10 cellular contexts compared by ENCODE assay signal in the genomic region with DNA sequence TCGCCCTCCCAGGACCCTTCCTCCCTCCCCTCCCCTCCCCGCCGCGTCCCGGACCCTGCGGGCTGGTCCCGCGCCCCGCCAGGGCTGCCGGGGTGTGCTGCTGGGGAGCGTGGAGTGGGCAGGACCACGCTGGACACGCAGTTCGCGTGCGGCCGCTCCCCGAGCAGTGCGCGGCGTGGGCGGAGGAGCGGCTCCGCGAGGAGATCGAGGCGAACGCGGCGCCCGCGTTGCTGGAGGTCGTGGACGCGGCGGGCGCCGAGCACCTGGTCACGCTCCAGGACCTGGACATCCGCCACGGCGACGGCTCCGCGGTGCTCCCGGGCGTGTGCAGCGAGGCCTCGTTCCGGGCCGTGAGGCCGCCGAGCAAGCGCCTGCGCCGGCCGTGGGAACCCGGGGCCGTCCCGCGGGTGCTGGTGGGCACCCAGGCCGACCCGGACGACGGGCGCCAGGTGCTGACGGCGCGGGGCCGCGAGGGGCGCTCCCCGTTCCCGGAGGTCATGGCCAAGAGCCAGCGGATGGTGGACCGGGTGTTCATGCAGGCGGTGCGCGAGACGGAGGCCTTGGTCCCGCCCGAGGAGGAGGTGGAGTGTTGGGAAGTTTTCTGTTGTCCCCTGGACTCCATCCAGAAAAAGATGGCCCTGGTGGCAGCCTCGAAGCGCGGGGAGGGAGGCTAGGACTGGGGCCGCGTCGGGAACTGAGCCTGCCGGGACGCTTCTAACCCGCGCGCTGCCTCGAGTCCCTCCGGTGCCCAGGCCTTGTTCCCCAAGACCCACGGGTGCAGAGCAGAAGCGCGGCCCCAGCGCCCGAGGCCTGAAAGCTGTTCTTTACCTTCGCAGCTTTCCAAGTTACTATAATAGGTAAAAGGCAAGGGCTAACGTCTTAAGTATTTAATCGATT. TPM values are rescaled to one million over a fixed set of nuclear protein-coding genes. Genes with fewer than 3 reads are reported as not detected.
A peak's percentile ranks its signal among the peaks of the same experiment; 100 is the strongest.
DNase-seq lines count a peak whose midpoint lies in the region; ATAC-seq and TF ChIP-seq lines count a peak whose summit lies in the region.
"Had no signal": no experiment of that assay in that cellular context is flagged by ENCODE, and none has a peak within 500 bp of the region (broad histone marks: within the 10 kb centered on the region; RNA-seq: fewer than 3 reads in every experiment).

No MANE protein-coding gene starts in this region.

- intact Hi-C loops in right lobe of liver (cut with DNase I), result loop anchor here in 1 of 2 donors (10.0 kb wide), 2 partner anchors 75 to 175 kb away; no protein-coding TSS in a partner anchor
- intact Hi-C loops in OCI-LY7 (cut with micrococcal nuclease; ENCODE audit: unreplicated experiment), result no loop called here

- H3K9me3 ChIP-seq in NT2/D1 (ENCODE audit: insufficient read depth, low read length), result peaks cover 6% of the 10 kb centered on the region
- H3K9me3 ChIP-seq in right lobe of liver, result no peaks in the 10 kb centered on the region
- H3K9me3 ChIP-seq in BE2C, result no peaks in the 10 kb centered on the region; the same call in 1 of the 2 replicates
- no peaks in the 10 kb centered on the region for H3K9me3 ChIP-seq in OCI-LY7 (ENCODE audit: low read length)

- H3K9me3 Mint-ChIP-seq in stimulated activated memory B cell treated with anti-CD40 and anti-IgM and Interleukin-4, amounts not matched to agents 10 μg/mL and 1 μg/mL and 100 μg/mL, for 72 hours, result peaks cover 4% of the 10 kb centered on the region

- no peak overlapping the region for H3K27ac Mint-ChIP-seq in stimulated activated memory B cell treated with anti-CD40 and anti-IgM and Interleukin-4, amounts not matched to agents 10 μg/mL and 1 μg/mL and 100 μg/mL, for 72 hours

- peaks cover 84% of the 10 kb centered on the region for H3K27me3 Mint-ChIP-seq in stimulated activated memory B cell treated with anti-CD40 and anti-IgM and Interleukin-4, amounts not matched to agents 10 μg/mL and 1 μg/mL and 100 μg/mL, for 72 hours

- WGBS in right lobe of liver (ENCODE audit: insufficient coverage, low coverage, low lambda C conversion rate, missing lambda C conversion rate), result 29% methylated on average over 26 of the region's 103 CpGs

- no peaks in the 10 kb centered on the region for H3K79me2 ChIP-seq in OCI-LY7 (ENCODE audit: insufficient read depth, low read depth, low read length)

- peak; percentile 32 to 74 (median 67) for ATAC-seq in right lobe of liver
- ATAC-seq in stimulated activated memory B cell treated with anti-CD40 and anti-IgM and Interleukin-4, amounts not matched to agents 10 μg/mL and 1 μg/mL and 100 μg/mL, for 72 hours, result peak; percentile 31

- peak overlapping the region; percentile 57 for H3K4me3 Mint-ChIP-seq in stimulated activated memory B cell treated with anti-CD40 and anti-IgM and Interleukin-4, amounts not matched to agents 10 μg/mL and 1 μg/mL and 100 μg/mL, for 72 hours

- peak overlapping the region; percentile 34 to 64 (median 38) for H3K27ac ChIP-seq in right lobe of liver
- H3K27ac ChIP-seq in OCI-LY7 (ENCODE audit: low read depth, low read length, poor library complexity, severe bottlenecking), result no peak overlapping the region
- H3K27ac ChIP-seq: RWPE1 had no signal

- H2AFZ ChIP-seq in OCI-LY7 (ENCODE audit: low read length), result no peak overlapping the region

- TF ChIP-seq CTCF in right lobe of liver (IDR thresholded peaks at IDR 0.05) (no peak), BE2C (IDR thresholded peaks at IDR 0.05; ENCODE audit: low read depth, low read length) (no peak), OCI-LY7 (conservative IDR thresholded peaks at IDR 0.05; ENCODE audit: low read length) (no peak)

- no peak overlapping the region for H3K4me2 ChIP-seq in OCI-LY7 (ENCODE audit: low read length)

- H3K36me3 ChIP-seq in NT2/D1 (ENCODE audit: insufficient read depth, insufficient read length, low read length) (no peaks in the 10 kb centered on the region), right lobe of liver (no peaks in the 10 kb centered on the region), BE2C (no peaks in the 10 kb centered on the region), OCI-LY7 (ENCODE audit: insufficient read depth, low read length) (no peaks in the 10 kb centered on the region)

- H3K4me1 ChIP-seq in NT2/D1 (ENCODE audit: insufficient read depth, insufficient read length) (peaks cover 7% of the 10 kb centered on the region), right lobe of liver (peaks cover 0 to 4% (median 0%) of the 10 kb centered on the region in 4 donors), BE2C (no peaks in the 10 kb centered on the region; the same call in 1 of the 2 replicates), OCI-LY7 (ENCODE audit: insufficient read depth, low read length, poor library complexity, severe bottlenecking) (no peaks in the 10 kb centered on the region)

- DNase-seq in NT2/D1 (ENCODE audit: low read depth, low spot score) (no peak), ecto neural progenitor cell (ENCODE audit: low spot score) (peak; percentile 63), right lobe of liver (peak; percentile 53 to 71 (median 59)), BE2C (no peak), OCI-LY7 (ENCODE audit: low spot score) (no peak), NCI-H2081 treated with DMSO at 0.1 percent for 48 hours (lab: John Stamatoyannopoulos, UW) (no peak), HEK293T (ENCODE audit: extremely low spot score) (no peak)
- DNase-seq: NCI-H1417 treated with DMSO at 0.1 percent for 48 hours had no signal

- no TSS peak for BruUV-seq in OCI-LY7 (replicated peaks; lab: Mats Ljungman, UMichigan)

- H3K27me3 ChIP-seq in NT2/D1 (ENCODE audit: insufficient read depth, insufficient read length), result no peaks in the 10 kb centered on the region
- no peaks in the 10 kb centered on the region for H3K27me3 ChIP-seq in right lobe of liver
- H3K27me3 ChIP-seq in BE2C, result peaks cover 9% of the 10 kb centered on the region

- POLR2A ChIA-PET in OCI-LY7 (lab: Charles Lee), result no interaction called here
- POLR2A ChIA-PET in HEK293T (lab: Yijun Ruan, JAX), result no interaction called here

- TF ChIP-seq POLR2A in right lobe of liver (IDR thresholded peaks at IDR 0.05), result no peak

- H3K4me1 Mint-ChIP-seq in stimulated activated memory B cell treated with anti-CD40 and anti-IgM and Interleukin-4, amounts not matched to agents 10 μg/mL and 1 μg/mL and 100 μg/mL, for 72 hours, result peaks cover 11% of the 10 kb centered on the region

- H3K36me3 Mint-ChIP-seq in stimulated activated memory B cell treated with anti-CD40 and anti-IgM and Interleukin-4, amounts not matched to agents 10 μg/mL and 1 μg/mL and 100 μg/mL, for 72 hours, result no peaks in the 10 kb centered on the region

- H3K9me2 ChIP-seq in OCI-LY7 (ENCODE audit: insufficient read depth, low read length), result no peaks in the 10 kb centered on the region

- H4K20me1 ChIP-seq in OCI-LY7 (ENCODE audit: insufficient read depth, low read length), result no peaks in the 10 kb centered on the region

- H3K4me3 ChIP-seq in NT2/D1 (ENCODE audit: insufficient read length, low read depth) (peak overlapping the region; percentile 57), right lobe of liver (peak overlapping the region; percentile 37 to 61 (median 44)), BE2C (ENCODE audit: low read depth, low read length) (no peak overlapping the region), OCI-LY7 (ENCODE audit: low read depth, low read length, poor library complexity, severe bottlenecking) (no peak overlapping the region)

- peak overlapping the region; percentile 81 for H3K9ac ChIP-seq in NT2/D1 (ENCODE audit: insufficient read length, low read depth)

- CTCF ChIA-PET in OCI-LY7 (lab: Charles Lee; ENCODE audit: unreplicated experiment), result no interaction called here
- CTCF ChIA-PET in HEK293T (lab: Yijun Ruan, JAX), result no interaction called here

TF ChIP-seq in HEK293T, 16 proteins besides CTCF, POLR2A, EP300 and RAD21:
- no peak for TF ChIP-seq HDGF (IDR thresholded peaks at IDR 0.05; ENCODE audit: borderline replicate concordance)
- no peak for TF ChIP-seq BHLHE40 (IDR thresholded peaks at IDR 0.05; ENCODE audit: borderline replicate concordance)
- TF ChIP-seq ARNT (IDR thresholded peaks at IDR 0.05), result no peak
- no peak for TF ChIP-seq TARDBP (IDR thresholded peaks at IDR 0.05)
- no peak for TF ChIP-seq ZNF384 (IDR thresholded peaks at IDR 0.05)
- no peak for TF ChIP-seq ELF4 (IDR thresholded peaks at IDR 0.05)
- TF ChIP-seq LEF1 (IDR thresholded peaks at IDR 0.05; ENCODE audit: borderline replicate concordance), result no peak
- TF ChIP-seq FOXA1 (IDR thresholded peaks at IDR 0.05), result no peak
TF ChIP-seq in HEK293T: peak in this region for 0.

RNA-seq across cellular contexts. Expression of a gene that starts 54.7 kb away (rescaled TPM):
- total RNA-seq in right lobe of liver (100 to 1,000 TPM; 186 to 357 (median 215) TPM), OCI-LY7 (2022) (274 and 292 TPM in 2 replicates)
- polyA plus RNA-seq in BE2C (2012; ENCODE audit: insufficient read depth, insufficient read length, low read depth), result 442 TPM
- total RNA-seq in OCI-LY7 (2014; rRNA removed; shearing (Covaris generic)), result 171 and 237 TPM in 2 replicates

Comparison
In these comparisons a context has a peak if more than half of its experiments do, and no peak if none do; other contexts are left out.
1. DNase-seq: peak in ecto neural progenitor cell (single experiment) and right lobe of liver (3 of 3); none in NT2/D1 (single experiment), BE2C (single experiment), OCI-LY7 (single experiment), NCI-H2081 treated with DMSO at 0.1 percent for 48 hours (single experiment) and HEK293T (single experiment).
2. H3K4me3 ChIP-seq: peak in NT2/D1 (single experiment) and right lobe of liver (3 of 3); none in BE2C (single experiment) and OCI-LY7 (single experiment).